ENCODE assay signal across 1 cellular context in the genomic region with DNA sequence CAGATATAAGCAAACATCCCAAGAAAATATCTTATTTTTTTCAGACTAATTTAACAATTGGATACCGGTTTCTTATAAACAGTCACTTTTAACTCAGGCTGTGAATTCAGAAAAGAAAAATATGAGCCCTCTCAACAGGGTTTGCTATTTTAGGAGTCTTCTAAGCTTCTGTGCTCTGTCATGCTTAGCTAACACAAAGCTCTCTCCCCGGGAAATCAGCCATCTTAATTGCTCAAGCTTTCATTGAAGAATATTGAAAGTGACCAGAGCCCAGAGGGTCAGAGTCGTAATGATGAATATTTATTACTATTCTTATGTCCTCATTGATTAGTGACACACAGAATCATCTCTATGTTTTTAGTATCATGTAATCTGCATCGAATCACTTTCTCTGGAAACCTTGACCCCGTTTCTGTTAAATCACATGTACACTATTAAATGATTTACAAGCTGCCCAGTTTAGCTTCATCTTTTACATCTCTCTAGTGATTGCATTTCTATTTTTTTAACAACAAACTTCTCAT.
TF ChIP-seq lines count a peak whose summit lies in the region.

No MANE protein-coding gene starts in this region.

TF ChIP-seq in GM23338, 12 proteins besides CTCF, POLR2A, EP300 and RAD21 (continued from another document):
- TF ChIP-seq, protein P1, sequence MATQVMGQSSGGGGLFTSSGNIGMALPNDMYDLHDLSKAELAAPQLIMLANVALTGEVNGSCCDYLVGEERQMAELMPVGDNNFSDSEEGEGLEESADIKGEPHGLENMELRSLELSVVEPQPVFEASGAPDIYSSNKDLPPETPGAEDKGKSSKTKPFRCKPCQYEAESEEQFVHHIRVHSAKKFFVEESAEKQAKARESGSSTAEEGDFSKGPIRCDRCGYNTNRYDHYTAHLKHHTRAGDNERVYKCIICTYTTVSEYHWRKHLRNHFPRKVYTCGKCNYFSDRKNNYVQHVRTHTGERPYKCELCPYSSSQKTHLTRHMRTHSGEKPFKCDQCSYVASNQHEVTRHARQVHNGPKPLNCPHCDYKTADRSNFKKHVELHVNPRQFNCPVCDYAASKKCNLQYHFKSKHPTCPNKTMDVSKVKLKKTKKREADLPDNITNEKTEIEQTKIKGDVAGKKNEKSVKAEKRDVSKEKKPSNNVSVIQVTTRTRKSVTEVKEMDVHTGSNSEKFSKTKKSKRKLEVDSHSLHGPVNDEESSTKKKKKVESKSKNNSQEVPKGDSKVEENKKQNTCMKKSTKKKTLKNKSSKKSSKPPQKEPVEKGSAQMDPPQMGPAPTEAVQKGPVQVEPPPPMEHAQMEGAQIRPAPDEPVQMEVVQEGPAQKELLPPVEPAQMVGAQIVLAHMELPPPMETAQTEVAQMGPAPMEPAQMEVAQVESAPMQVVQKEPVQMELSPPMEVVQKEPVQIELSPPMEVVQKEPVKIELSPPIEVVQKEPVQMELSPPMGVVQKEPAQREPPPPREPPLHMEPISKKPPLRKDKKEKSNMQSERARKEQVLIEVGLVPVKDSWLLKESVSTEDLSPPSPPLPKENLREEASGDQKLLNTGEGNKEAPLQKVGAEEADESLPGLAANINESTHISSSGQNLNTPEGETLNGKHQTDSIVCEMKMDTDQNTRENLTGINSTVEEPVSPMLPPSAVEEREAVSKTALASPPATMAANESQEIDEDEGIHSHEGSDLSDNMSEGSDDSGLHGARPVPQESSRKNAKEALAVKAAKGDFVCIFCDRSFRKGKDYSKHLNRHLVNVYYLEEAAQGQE (IDR thresholded peaks at IDR 0.05; ENCODE audit: unreplicated experiment), result no peak
- TF ChIP-seq NANOG (IDR thresholded peaks at IDR 0.05; ENCODE audit: borderline replicate concordance) (no peak), EZH2 (IDR thresholded peaks at IDR 0.05; ENCODE audit: low read depth, unreplicated experiment) (no peak)
- TF ChIP-seq, protein P2, sequence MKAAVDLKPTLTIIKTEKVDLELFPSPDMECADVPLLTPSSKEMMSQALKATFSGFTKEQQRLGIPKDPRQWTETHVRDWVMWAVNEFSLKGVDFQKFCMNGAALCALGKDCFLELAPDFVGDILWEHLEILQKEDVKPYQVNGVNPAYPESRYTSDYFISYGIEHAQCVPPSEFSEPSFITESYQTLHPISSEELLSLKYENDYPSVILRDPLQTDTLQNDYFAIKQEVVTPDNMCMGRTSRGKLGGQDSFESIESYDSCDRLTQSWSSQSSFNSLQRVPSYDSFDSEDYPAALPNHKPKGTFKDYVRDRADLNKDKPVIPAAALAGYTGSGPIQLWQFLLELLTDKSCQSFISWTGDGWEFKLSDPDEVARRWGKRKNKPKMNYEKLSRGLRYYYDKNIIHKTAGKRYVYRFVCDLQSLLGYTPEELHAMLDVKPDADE (IDR thresholded peaks at IDR 0.05), result no peak
